ENCODE assay signal across 30 cellular contexts in the genomic region with DNA sequence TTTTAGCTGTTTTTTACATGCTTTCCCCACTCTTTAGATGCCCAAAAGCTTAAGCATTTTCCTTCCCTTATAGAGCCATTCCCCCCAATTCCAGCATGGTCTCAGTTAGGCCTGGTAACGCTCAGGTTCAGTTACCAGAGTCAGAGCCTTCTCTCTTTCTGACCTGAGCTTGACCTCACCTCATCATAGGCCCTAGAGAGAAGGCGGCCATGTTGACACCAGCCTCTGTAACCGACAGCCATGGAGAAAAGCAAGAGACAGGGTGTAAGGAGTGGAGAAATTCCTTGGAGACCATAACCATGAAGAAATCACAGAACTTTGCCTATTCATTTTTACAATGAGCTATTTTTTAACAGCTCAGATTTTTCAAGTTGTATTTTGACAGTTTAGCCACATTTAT.
"Had no signal": no experiment of that assay in that cellular context is flagged by ENCODE, and none has a peak within 500 bp of the region (broad histone marks: within the 10 kb centered on the region; RNA-seq: fewer than 3 reads in every experiment).

No MANE protein-coding gene starts in this region.

- H3K27ac ChIP-seq: esophagus squamous epithelium, heart right ventricle, left lung, neutrophil, parathyroid adenoma, right lobe of liver, thoracic aorta, tibial nerve, upper lobe of left lung had no signal

- H3K79me2 ChIP-seq: parathyroid adenoma had no signal

- DNase-seq: effector memory CD4-positive, alpha-beta T cell; erythroblast; esophagus squamous epithelium; foreskin melanocyte; glutamatergic neuron; heart right ventricle; hippocampal formation; left cardiac atrium; left lung; mesenchymal stem cell; mucosa of descending colon; naive B cell; right lobe of liver; small intestine; stimulated activated CD4-positive, alpha-beta T cell treated with anti-CD3 and anti-CD28 coated beads, Interleukin-15, amount 100 ng/mL, for 24 hours; stimulated activated CD4-positive, alpha-beta T cell treated with anti-CD3 and anti-CD28 coated beads, Interleukin-2, amount 100 ng/mL, for 48 hours; stimulated activated naive B cell treated with anti-CD40 and anti-IgM and Interleukin-4, amounts not matched to agents 10 μg/mL and 1 μg/mL and 100 μg/mL, for 72 hours; upper lobe of left lung had no signal

- H3K27ac Mint-ChIP-seq: dendritic cell treated with granulocyte-macrophage colony-stimulating factor and Interleukin-4, amounts not matched to agents 40 ng/mL and 50 ng/mL, for 4 days; mesothelial cell of epicardium; naive B cell; progenitor cell of endocrine pancreas; stimulated activated naive B cell treated with anti-CD40 and anti-IgM and Interleukin-4, amounts not matched to agents 10 μg/mL and 1 μg/mL and 100 μg/mL, for 72 hours; stimulated activated naive CD8-positive, alpha-beta T cell treated with anti-CD3 and anti-CD28 coated beads, Interleukin-15, Interleukin-2, amounts not matched to agents 100 ng/mL and 50 ng/mL, for 24 hours had no signal

- H3K36me3 ChIP-seq: esophagus squamous epithelium, heart right ventricle, left lung, neutrophil, right lobe of liver, thoracic aorta, tibial nerve, upper lobe of left lung had no signal

- H3K4me1 Mint-ChIP-seq: mesothelial cell of epicardium; naive B cell; stimulated activated naive B cell treated with anti-CD40 and anti-IgM and Interleukin-4, amounts not matched to agents 10 μg/mL and 1 μg/mL and 100 μg/mL, for 72 hours had no signal

- H3K4me3 Mint-ChIP-seq: dendritic cell treated with granulocyte-macrophage colony-stimulating factor and Interleukin-4, amounts not matched to agents 40 ng/mL and 50 ng/mL, for 4 days; mesothelial cell of epicardium; naive B cell; stimulated activated naive B cell treated with anti-CD40 and anti-IgM and Interleukin-4, amounts not matched to agents 10 μg/mL and 1 μg/mL and 100 μg/mL, for 72 hours; stimulated activated naive CD8-positive, alpha-beta T cell treated with anti-CD3 and anti-CD28 coated beads, Interleukin-15, Interleukin-2, amounts not matched to agents 100 ng/mL and 50 ng/mL, for 24 hours had no signal

- H3K36me3 Mint-ChIP-seq: mesothelial cell of epicardium, naive B cell had no signal

- H3K27me3 Mint-ChIP-seq: stimulated activated naive B cell treated with anti-CD40 and anti-IgM and Interleukin-4, amounts not matched to agents 10 μg/mL and 1 μg/mL and 100 μg/mL, for 72 hours; stimulated activated naive CD8-positive, alpha-beta T cell treated with anti-CD3 and anti-CD28 coated beads, Interleukin-15, Interleukin-2, amounts not matched to agents 100 ng/mL and 50 ng/mL, for 24 hours had no signal

- H3K27me3 ChIP-seq: esophagus squamous epithelium, left lung, neutrophil, right lobe of liver, tibial nerve, upper lobe of left lung had no signal

- H2AFZ ChIP-seq: parathyroid adenoma had no signal

- ATAC-seq: heart right ventricle; left cardiac atrium; left lung; mucosa of descending colon; stimulated activated naive B cell treated with anti-CD40 and anti-IgM and Interleukin-4, amounts not matched to agents 10 μg/mL and 1 μg/mL and 100 μg/mL, for 72 hours had no signal

- FAIRE-seq: colon, endometrium, islet of Langerhans, small intestine, urothelium cell line had no signal

- H3K4me3 ChIP-seq: esophagus squamous epithelium, heart right ventricle, left lung, mucosa of descending colon, right lobe of liver, thoracic aorta, tibial nerve, upper lobe of left lung had no signal

- H3K9ac ChIP-seq: parathyroid adenoma had no signal

- H3K4me1 ChIP-seq: parathyroid adenoma had no signal

- H3K9me3 Mint-ChIP-seq: dendritic cell treated with granulocyte-macrophage colony-stimulating factor and Interleukin-4, amounts not matched to agents 40 ng/mL and 50 ng/mL, for 4 days; mesothelial cell of epicardium; stimulated activated naive B cell treated with anti-CD40 and anti-IgM and Interleukin-4, amounts not matched to agents 10 μg/mL and 1 μg/mL and 100 μg/mL, for 72 hours; stimulated activated naive CD8-positive, alpha-beta T cell treated with anti-CD3 and anti-CD28 coated beads, Interleukin-15, Interleukin-2, amounts not matched to agents 100 ng/mL and 50 ng/mL, for 24 hours had no signal

- H3K9me3 ChIP-seq: esophagus squamous epithelium, heart right ventricle, left lung, mucosa of descending colon, neutrophil, right lobe of liver, thoracic aorta, tibial nerve, upper lobe of left lung had no signal
